ENCODE assay signal across 7 cellular contexts in genomic region chr12:53352331-53353258, GRCh38. TPM values are rescaled to one million over a fixed set of nuclear protein-coding genes. Genes with fewer than 3 reads are reported as not detected.
A peak's percentile ranks its signal among the peaks of the same experiment; 100 is the strongest.
DNase-seq lines count a peak whose midpoint lies in the region; ATAC-seq lines count a peak whose summit lies in the region.

No MANE protein-coding gene starts in this region.

- DNase-seq in NCI-H510A treated with DMSO at 0.1 percent for 48 hours (lab: John Stamatoyannopoulos, UW) (peak; percentile 92), cerebellum (ENCODE audit: low spot score) (peak; percentile 83), left kidney (ENCODE audit: low read depth, low spot score) (peak; percentile 95)
- peak; percentile 76 for DNase-seq in activated CD4-positive, alpha-beta T cell treated with anti-CD3 and anti-CD28 coated beads for 1 hour
- DNase-seq in stimulated activated CD4-positive, alpha-beta T cell treated with anti-CD3 and anti-CD28 coated beads, Interleukin-4, amount 100 ng/mL, for 4 hours, result peak; percentile 69 to 75

- ATAC-seq in GM18498 (IDR thresholded peaks at IDR 0.05; ENCODE audit: unreplicated experiment) (peak; percentile 78), HG03280 (IDR thresholded peaks at IDR 0.05; ENCODE audit: unreplicated experiment) (peak; percentile 83)

RNA-seq across cellular contexts. Expression of gene SP7, which starts 16.4 kb away (rescaled TPM):
- total RNA-seq in cerebellum, result not detected

RNA-seq across cellular contexts. Expression of gene SP1, which starts 27.4 kb away (rescaled TPM):
- total RNA-seq in cerebellum, result 27.0 TPM

RNA-seq across cellular contexts. Expression of gene AAAS, which starts 31.2 kb away (rescaled TPM):
- 34.9 TPM for total RNA-seq in cerebellum

RNA-seq across cellular contexts. Expression of gene MYG1, which starts 53.1 kb away (rescaled TPM):
- 20.7 TPM for total RNA-seq in cerebellum

RNA-seq across cellular contexts. Expression of gene PFDN5, which starts 57.3 kb away (rescaled TPM):
- 236 TPM for total RNA-seq in cerebellum

Comparison
In these comparisons a context has a peak if more than half of its experiments do, and no peak if none do; other contexts are left out.
1. Peak in every context shown above with its lines: DNase-seq and ATAC-seq.